Comparison of ENCODE assay signal across 1 cellular context in the genomic region with DNA sequence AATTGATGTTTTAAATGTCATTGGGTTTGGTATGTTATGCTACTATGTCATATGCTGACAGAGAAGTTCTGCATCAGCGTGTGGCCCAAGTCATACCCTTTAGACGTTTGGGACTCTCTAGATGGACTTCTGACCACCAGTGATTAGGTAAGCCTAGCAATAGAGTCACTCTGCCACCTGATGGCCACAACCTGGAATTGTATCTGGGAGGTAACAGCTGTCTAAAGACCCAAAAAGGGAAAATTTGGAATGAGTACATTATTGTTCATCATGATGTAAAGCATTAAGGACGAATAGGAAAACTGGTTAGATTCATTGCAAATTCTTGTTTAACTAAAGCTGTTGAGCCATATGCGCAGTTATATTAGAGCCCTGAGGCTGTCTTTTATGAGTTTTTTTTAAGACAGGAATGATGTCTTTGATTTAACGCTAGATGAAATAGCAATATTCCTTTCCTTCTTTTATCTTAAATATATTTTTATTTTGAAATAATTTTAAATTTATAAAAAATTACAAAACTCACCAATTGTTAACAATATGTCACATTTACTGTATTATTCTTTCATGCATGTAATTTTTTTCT.
A peak's percentile ranks its signal among the peaks of the same experiment; 100 is the strongest.
TF ChIP-seq lines count a peak whose summit lies in the region.

No MANE protein-coding gene starts in this region.

TF ChIP-seq in HepG2, 621 proteins besides CTCF, POLR2A, EP300 and RAD21 (continued from another document):
- TF ChIP-seq, protein P1, sequence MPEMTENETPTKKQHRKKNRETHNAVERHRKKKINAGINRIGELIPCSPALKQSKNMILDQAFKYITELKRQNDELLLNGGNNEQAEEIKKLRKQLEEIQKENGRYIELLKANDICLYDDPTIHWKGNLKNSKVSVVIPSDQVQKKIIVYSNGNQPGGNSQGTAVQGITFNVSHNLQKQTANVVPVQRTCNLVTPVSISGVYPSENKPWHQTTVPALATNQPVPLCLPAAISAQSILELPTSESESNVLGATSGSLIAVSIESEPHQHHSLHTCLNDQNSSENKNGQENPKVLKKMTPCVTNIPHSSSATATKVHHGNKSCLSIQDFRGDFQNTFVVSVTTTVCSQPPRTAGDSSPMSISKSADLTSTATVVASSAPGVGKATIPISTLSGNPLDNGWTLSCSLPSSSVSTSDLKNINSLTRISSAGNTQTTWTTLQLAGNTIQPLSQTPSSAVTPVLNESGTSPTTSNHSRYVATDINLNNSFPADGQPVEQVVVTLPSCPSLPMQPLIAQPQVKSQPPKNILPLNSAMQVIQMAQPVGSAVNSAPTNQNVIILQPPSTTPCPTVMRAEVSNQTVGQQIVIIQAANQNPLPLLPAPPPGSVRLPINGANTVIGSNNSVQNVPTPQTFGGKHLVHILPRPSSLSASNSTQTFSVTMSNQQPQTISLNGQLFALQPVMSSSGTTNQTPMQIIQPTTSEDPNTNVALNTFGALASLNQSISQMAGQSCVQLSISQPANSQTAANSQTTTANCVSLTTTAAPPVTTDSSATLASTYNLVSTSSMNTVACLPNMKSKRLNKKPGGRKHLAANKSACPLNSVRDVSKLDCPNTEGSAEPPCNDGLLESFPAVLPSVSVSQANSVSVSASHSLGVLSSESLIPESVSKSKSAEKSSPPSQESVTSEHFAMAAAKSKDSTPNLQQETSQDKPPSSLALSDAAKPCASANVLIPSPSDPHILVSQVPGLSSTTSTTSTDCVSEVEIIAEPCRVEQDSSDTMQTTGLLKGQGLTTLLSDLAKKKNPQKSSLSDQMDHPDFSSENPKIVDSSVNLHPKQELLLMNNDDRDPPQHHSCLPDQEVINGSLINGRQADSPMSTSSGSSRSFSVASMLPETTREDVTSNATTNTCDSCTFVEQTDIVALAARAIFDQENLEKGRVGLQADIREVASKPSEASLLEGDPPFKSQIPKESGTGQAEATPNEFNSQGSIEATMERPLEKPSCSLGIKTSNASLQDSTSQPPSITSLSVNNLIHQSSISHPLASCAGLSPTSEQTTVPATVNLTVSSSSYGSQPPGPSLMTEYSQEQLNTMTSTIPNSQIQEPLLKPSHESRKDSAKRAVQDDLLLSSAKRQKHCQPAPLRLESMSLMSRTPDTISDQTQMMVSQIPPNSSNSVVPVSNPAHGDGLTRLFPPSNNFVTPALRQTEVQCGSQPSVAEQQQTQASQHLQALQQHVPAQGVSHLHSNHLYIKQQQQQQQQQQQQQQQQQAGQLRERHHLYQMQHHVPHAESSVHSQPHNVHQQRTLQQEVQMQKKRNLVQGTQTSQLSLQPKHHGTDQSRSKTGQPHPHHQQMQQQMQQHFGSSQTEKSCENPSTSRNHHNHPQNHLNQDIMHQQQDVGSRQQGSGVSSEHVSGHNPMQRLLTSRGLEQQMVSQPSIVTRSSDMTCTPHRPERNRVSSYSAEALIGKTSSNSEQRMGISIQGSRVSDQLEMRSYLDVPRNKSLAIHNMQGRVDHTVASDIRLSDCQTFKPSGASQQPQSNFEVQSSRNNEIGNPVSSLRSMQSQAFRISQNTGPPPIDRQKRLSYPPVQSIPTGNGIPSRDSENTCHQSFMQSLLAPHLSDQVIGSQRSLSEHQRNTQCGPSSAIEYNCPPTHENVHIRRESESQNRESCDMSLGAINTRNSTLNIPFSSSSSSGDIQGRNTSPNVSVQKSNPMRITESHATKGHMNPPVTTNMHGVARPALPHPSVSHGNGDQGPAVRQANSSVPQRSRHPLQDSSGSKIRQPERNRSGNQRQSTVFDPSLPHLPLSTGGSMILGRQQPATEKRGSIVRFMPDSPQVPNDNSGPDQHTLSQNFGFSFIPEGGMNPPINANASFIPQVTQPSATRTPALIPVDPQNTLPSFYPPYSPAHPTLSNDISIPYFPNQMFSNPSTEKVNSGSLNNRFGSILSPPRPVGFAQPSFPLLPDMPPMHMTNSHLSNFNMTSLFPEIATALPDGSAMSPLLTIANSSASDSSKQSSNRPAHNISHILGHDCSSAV (CRISPR knock-in tag; IDR thresholded peaks at IDR 0.05; ENCODE audit: borderline replicate concordance): no peak
- TF ChIP-seq NFYB (CRISPR knock-in tag; IDR thresholded peaks at IDR 0.05) (no peak), SMC3 (IDR thresholded peaks at IDR 0.05; ENCODE audit: low read length) (peak; percentile 82)
